ENCODE assay signal across 9 cellular contexts in the genomic region with DNA sequence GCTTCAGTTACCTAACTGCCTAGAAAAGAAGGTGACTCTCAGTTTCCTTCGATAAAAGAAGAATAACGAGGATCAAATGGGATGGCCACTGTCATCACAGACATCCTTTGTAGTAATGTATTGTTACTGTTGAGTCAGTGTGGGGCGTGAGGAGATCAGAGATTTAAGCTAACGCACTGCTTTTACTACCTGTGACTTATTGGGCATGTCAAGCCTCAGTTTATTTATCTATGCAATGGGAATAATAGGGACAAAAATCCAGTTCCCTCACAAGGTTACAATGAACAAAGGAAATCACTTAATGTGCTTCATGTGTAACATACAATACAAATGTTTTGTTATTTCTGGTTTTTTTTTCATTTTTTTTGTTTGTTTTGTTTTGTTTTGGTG. TPM values are rescaled to one million over a fixed set of nuclear protein-coding genes. Genes with fewer than 3 reads are reported as not detected.
DNase-seq lines count a peak whose midpoint lies in the region; ATAC-seq, FAIRE-seq and TF ChIP-seq lines count a peak whose summit lies in the region.
"Had no signal": no experiment of that assay in that cellular context is flagged by ENCODE, and none has a peak within 500 bp of the region (broad histone marks: within the 10 kb centered on the region; RNA-seq: fewer than 3 reads in every experiment).

No MANE protein-coding gene starts in this region.

- CTCF ChIA-PET in H1 (lab: Charles Lee; ENCODE audit: partially characterized antibody) = interaction anchor here (0.7 to 1.8 kb wide), 7 partner anchors 10 to 195 kb away, joined by 3 to 10 read pairs (median 4); no protein-coding TSS in a partner anchor

- DNase-seq in CD14-positive monocyte (ENCODE audit: low spot score) (no peak), H1 (ENCODE audit: low read depth in 1 of 2, low spot score in 2 of 2) (no peak), D341Med (ENCODE audit: low spot score) (no peak), HuH-7.5 (ENCODE audit: low spot score) (no peak), NCI-H2081 treated with DMSO at 0.1 percent for 48 hours (lab: John Stamatoyannopoulos, UW) (no peak)
- no peak for DNase-seq in natural killer cell treated with Interleukin-12 subunit alpha and Interleukin-12 subunit beta and Interleukin-15 and Interleukin-18, amount 100 ng/mL, for 72 hours (ENCODE audit: low spot score)
- DNase-seq: stimulated activated CD4-positive, alpha-beta T cell treated with anti-CD3 and anti-CD28 coated beads, Interleukin-4, amount 100 ng/mL, for 4 hours had no signal

- H3K4me1 ChIP-seq in HUES6 (ENCODE audit: control insufficient read depth, insufficient read depth, low read length) (peaks cover 2% of the 10 kb centered on the region; the same call in 1 of the 2 replicates), H1 (replicated peaks in 1 of 4; ENCODE audit: control insufficient read depth in 3 of 4, insufficient read depth in 4 of 4, low read length in 3 of 4) (no peaks in the 10 kb centered on the region; a peak in 1 of 7 replicates)

- H2AK5ac ChIP-seq in H1 (ENCODE audit: low read depth, low read length) = no peak overlapping the region; the same call in 1 of the 2 replicates

- intact Hi-C loops in CD14-positive monocyte (cut with micrococcal nuclease) = no loop called here

- H4K5ac ChIP-seq in H1 (ENCODE audit: insufficient read length, low read depth, low read length) = no peak overlapping the region

- no peak overlapping the region for H3K4ac ChIP-seq in H1 (replicated peaks; ENCODE audit: insufficient read length, low read depth, low read length)

- H2AFZ ChIP-seq in H1 (ENCODE audit: low read length) = peak overlapping the region; percentile 43; the same call in 1 of the 2 replicates

- H3K23me2 ChIP-seq in H1 (ENCODE audit: low read depth, low read length) = peaks cover 6% of the 10 kb centered on the region; the same call in 1 of the 2 replicates

- H3K79me1 ChIP-seq in H1 (ENCODE audit: low read depth, low read length) = no peaks in the 10 kb centered on the region

- no peak for TF ChIP-seq EP300 in H1 (IDR thresholded peaks at IDR 0.05; ENCODE audit: borderline replicate concordance in 1 of 2, low read depth in 2 of 2, low read length in 2 of 2)

- H3K27ac Mint-ChIP-seq in CD14-positive monocyte = no peak overlapping the region
- H3K27ac Mint-ChIP-seq in natural killer cell treated with Interleukin-12 subunit alpha and Interleukin-12 subunit beta and Interleukin-15 and Interleukin-18, amount 100 ng/mL, for 72 hours = peak overlapping the region; percentile 44 to 62

- no peak for TF ChIP-seq POLR2A in H1 (IDR thresholded peaks at IDR 0.05; ENCODE audit: control extremely low read depth in 1 of 2, low read depth in 2 of 2, low read length in 2 of 2)

- H4K20me1 ChIP-seq in H1 (replicated peaks in 1 of 2; ENCODE audit: control insufficient read depth in 1 of 2, insufficient read depth in 2 of 2, low read length in 2 of 2) = no peaks in the 10 kb centered on the region

- FAIRE-seq in H1 (lab: Jason Lieb, UNC) = no peak

- TF ChIP-seq RAD21 in H1 (IDR thresholded peaks at IDR 0.05 in 1 of 2, conservative IDR thresholded peaks at IDR 0.05 in 1 of 2; ENCODE audit: low read depth in 2 of 2, low read length in 2 of 2) = no peak

- no peak overlapping the region for H2BK5ac ChIP-seq in H1 (ENCODE audit: low read depth, low read length)

- 78% methylated on average over 4 of the region's 4 CpGs; no CpG with 5 or more reads in 1 of the 2 experiments for WGBS in H1 (ENCODE audit: extremely low coverage in 1 of 2, insufficient coverage in 1 of 2, insufficient read length in 1 of 2, insufficient replicate concordance in 2 of 2, low coverage in 1 of 2, low lambda C conversion rate in 2 of 2, missing lambda C conversion rate in 1 of 2), 2 experiments

- no peak overlapping the region for H3K14ac ChIP-seq in H1 (ENCODE audit: insufficient read length)

- no peaks in the 10 kb centered on the region for H3K79me2 ChIP-seq in H1 (ENCODE audit: control insufficient read depth in 1 of 2, insufficient read depth in 2 of 2, low read length in 2 of 2)

- no peak overlapping the region for H3K56ac ChIP-seq in H1 (replicated peaks; ENCODE audit: insufficient read length, low read depth, low read length)

- no peaks in the 10 kb centered on the region for H3K9me3 ChIP-seq in HUES6 (ENCODE audit: control insufficient read depth, insufficient read depth, low read depth, low read length)
- H3K9me3 ChIP-seq in H1 (ENCODE audit: insufficient read depth in 2 of 2, low read depth in 1 of 2, low read length in 1 of 2) = no peaks in the 10 kb centered on the region

- POLR2A ChIA-PET in H1 (lab: Charles Lee; ENCODE audit: partially characterized antibody) = interaction anchor here (1.8 kb wide), 1 partner anchor 65 kb away, joined by 9 read pairs; the partner anchor contains the start of gene C9orf40

- peaks cover 0 to 8% (median 4%) of the 10 kb centered on the region in 7 donors for H3K9me3 Mint-ChIP-seq in CD14-positive monocyte
- H3K9me3 Mint-ChIP-seq in natural killer cell treated with Interleukin-12 subunit alpha and Interleukin-12 subunit beta and Interleukin-15 and Interleukin-18, amount 100 ng/mL, for 72 hours = peaks cover 7% of the 10 kb centered on the region

- H3K23ac ChIP-seq in H1 (ENCODE audit: insufficient read length) = no peak overlapping the region

- ATAC-seq in natural killer cell treated with Interleukin-12 subunit alpha and Interleukin-12 subunit beta and Interleukin-15 and Interleukin-18, amount 100 ng/mL, for 72 hours = no peak
- ATAC-seq in GM21423 (IDR thresholded peaks at IDR 0.05; ENCODE audit: unreplicated experiment) = no peak

- H3K4me3 ChIP-seq in HUES6 (ENCODE audit: low read depth, low read length) (peak overlapping the region; percentile 82), H1 (ENCODE audit: extremely low read depth in 1 of 4, insufficient read depth in 2 of 4, low read depth in 3 of 4, low read length in 4 of 4) (peak overlapping the region; percentile 61 to 78 (median 68); a peak in 5 of 8 replicates)

- peaks cover 23% of the 10 kb centered on the region for H3K4me1 Mint-ChIP-seq in CD14-positive monocyte
- H3K4me1 Mint-ChIP-seq in natural killer cell treated with Interleukin-12 subunit alpha and Interleukin-12 subunit beta and Interleukin-15 and Interleukin-18, amount 100 ng/mL, for 72 hours (ENCODE audit: low read depth in 2 of 2) = peaks cover 10 to 11% of the 10 kb centered on the region in 2 donors

- no peaks in the 10 kb centered on the region for H3K36me3 ChIP-seq in HUES6 (ENCODE audit: control insufficient read depth, insufficient read depth, low read length)
- no peaks in the 10 kb centered on the region for H3K36me3 ChIP-seq in H1 (ENCODE audit: control insufficient read depth in 2 of 4, insufficient read depth in 4 of 4, low read length in 3 of 4)

- no peak overlapping the region for H2BK20ac ChIP-seq in H1 (ENCODE audit: low read length)

- H3K4me3 Mint-ChIP-seq in CD14-positive monocyte = peak overlapping the region; percentile 84 to 92
- H3K4me3 Mint-ChIP-seq in natural killer cell treated with Interleukin-12 subunit alpha and Interleukin-12 subunit beta and Interleukin-15 and Interleukin-18, amount 100 ng/mL, for 72 hours = peak overlapping the region; percentile 88

- peak overlapping the region; percentile 59 to 71 for H3K4me2 ChIP-seq in H1 (ENCODE audit: insufficient read depth in 1 of 2, low read depth in 2 of 2, low read length in 2 of 2)

- TF ChIP-seq CTCF in CD14-positive monocyte (IDR thresholded peaks at IDR 0.05) (no peak), H1 (IDR thresholded peaks at IDR 0.05; ENCODE audit: control extremely low read depth in 1 of 3, insufficient read depth in 1 of 3, low read depth in 1 of 3, low read length in 3 of 3) (no peak)

- H3K9ac ChIP-seq in HUES6 (ENCODE audit: low read length) (no peak overlapping the region), H1 (replicated peaks in 1 of 4; ENCODE audit: extremely low read depth in 1 of 4, low read depth in 3 of 4, low read length in 3 of 4) (no peak overlapping the region; a peak in 1 of 7 replicates)

- H3K27me3 Mint-ChIP-seq in CD14-positive monocyte (ENCODE audit: low read depth in 3 of 3) = peaks cover 22 to 32% (median 23%) of the 10 kb centered on the region in 3 donors
- peaks cover 31 to 44% of the 10 kb centered on the region in 2 donors for H3K27me3 Mint-ChIP-seq in natural killer cell treated with Interleukin-12 subunit alpha and Interleukin-12 subunit beta and Interleukin-15 and Interleukin-18, amount 100 ng/mL, for 72 hours

- H3K27ac ChIP-seq in HUES6 (ENCODE audit: low read depth, low read length) (no peak overlapping the region), H1 (ENCODE audit: low read depth, low read length) (no peak overlapping the region)

- no peak overlapping the region for H3K18ac ChIP-seq in H1 (ENCODE audit: extremely low read depth, low read length)

- H3K27me3 ChIP-seq in HUES6 (ENCODE audit: control insufficient read depth, insufficient read depth, low read length) (no peaks in the 10 kb centered on the region), H1 (replicated peaks in 1 of 4; ENCODE audit: control insufficient read depth in 3 of 4, extremely low read depth in 1 of 4, insufficient read depth in 3 of 4, low read length in 3 of 4) (peaks cover 0 to 2% (median 0%) of the 10 kb centered on the region in 4 experiments; a peak in 1 of 7 replicates)

- H4K8ac ChIP-seq in H1 (ENCODE audit: extremely low read depth, insufficient read depth, low read length) = no peak overlapping the region

- H2BK120ac ChIP-seq in H1 (replicated peaks; ENCODE audit: low read depth, low read length) = no peak overlapping the region

- H4K91ac ChIP-seq in H1 (replicated peaks; ENCODE audit: insufficient read length, low read length) = no peak overlapping the region

- no peaks in the 10 kb centered on the region for H3K36me3 Mint-ChIP-seq in CD14-positive monocyte
- peaks cover 8% of the 10 kb centered on the region for H3K36me3 Mint-ChIP-seq in natural killer cell treated with Interleukin-12 subunit alpha and Interleukin-12 subunit beta and Interleukin-15 and Interleukin-18, amount 100 ng/mL, for 72 hours

- 0 out of 2 replicates have a peak overlapping the region, but pooled peaks have one; percentile 45 for H2BK12ac ChIP-seq in H1 (ENCODE audit: low read depth, low read length)

- no peak overlapping the region for H2BK15ac ChIP-seq in H1 (ENCODE audit: low read length)

TF ChIP-seq in H1, 55 proteins besides CTCF, POLR2A, EP300 and RAD21 (continues in another document):
- peak; percentile 94 for TF ChIP-seq KDM1A (IDR thresholded peaks at IDR 0.05; ENCODE audit: borderline replicate concordance, low read length)

RNA-seq across cellular contexts. Expression of gene TRPM6, which starts 0.3 kb away (rescaled TPM):
- polyA plus RNA-seq in CD14-positive monocyte (not detected), H1 (2011; rRNA removed) (0.45 and 0.57 TPM in 2 replicates)
- 0.99 and 1.5 TPM in 2 replicates for total RNA-seq in H1 (2021; fragmentation: NEBNext Ultra II Directional; extraction: Animal tissue kit (Norgen Biotek cat#: 25700))
- polyA plus RNA-seq in H1 (2011; cell fraction: cytosol; rRNA removed) = 0.53 TPM
- polyA plus RNA-seq in H1 (2011; cell fraction: nucleus; rRNA removed) = 0.58 TPM
- 0.54 to 0.81 TPM (median 0.63 TPM) in 4 replicates for polyA plus RNA-seq in H1 (2012, experiment 1 of 2)
- not detected for polyA plus RNA-seq in H1 (2012, experiment 2 of 2)
- 0.61 TPM for polyA plus RNA-seq in H1 (2013, experiment 1 of 2)
- polyA plus RNA-seq in H1 (2013, experiment 2 of 2) = 0.53 TPM
- polyA minus RNA-seq in H1 (2011; rRNA and poly(A)+ RNA removed) = 2.5 and 3.2 TPM in 2 replicates
- 0.59 TPM for polyA minus RNA-seq in H1 (2011; cell fraction: cytosol; rRNA and poly(A)+ RNA removed)
- polyA minus RNA-seq in H1 (2011; cell fraction: nucleus; rRNA and poly(A)+ RNA removed) = 1.5 TPM
- 1 to 10 TPM in 1 of 2 donors, under 1 TPM in 1; 0.12 to 1.6 TPM for total RNA-seq in natural killer cell treated with Interleukin-12 subunit alpha and Interleukin-12 subunit beta and Interleukin-15 and Interleukin-18, amount 100 ng/mL, for 72 hours

Comparison
In these comparisons a context has a peak if more than half of its experiments do, and no peak if none do; other contexts are left out.
1. H3K27ac Mint-ChIP-seq: peak in natural killer cell treated with Interleukin-12 subunit alpha and Interleukin-12 subunit beta and Interleukin-15 and Interleukin-18, amount 100 ng/mL, for 72 hours (2 of 2); none in CD14-positive monocyte (0 of 7).